ENCODE assay signal across 1 cellular context in genomic region chr1:27137022-27137542, GRCh38.
TF ChIP-seq lines count a peak whose summit lies in the region.

No MANE protein-coding gene starts in this region.

TF ChIP-seq in GM23338, 12 proteins besides CTCF, POLR2A, EP300 and RAD21 (continued from another document):
- no peak for TF ChIP-seq REST (IDR thresholded peaks at IDR 0.05; ENCODE audit: unreplicated experiment)
- no peak for TF ChIP-seq ZNF331 (CRISPR knock-in tag; IDR thresholded peaks at IDR 0.05; ENCODE audit: low read depth)
- TF ChIP-seq NANOG (IDR thresholded peaks at IDR 0.05; ENCODE audit: borderline replicate concordance) = no peak
